ENCODE assay signal across 13 cellular contexts in the genomic region with DNA sequence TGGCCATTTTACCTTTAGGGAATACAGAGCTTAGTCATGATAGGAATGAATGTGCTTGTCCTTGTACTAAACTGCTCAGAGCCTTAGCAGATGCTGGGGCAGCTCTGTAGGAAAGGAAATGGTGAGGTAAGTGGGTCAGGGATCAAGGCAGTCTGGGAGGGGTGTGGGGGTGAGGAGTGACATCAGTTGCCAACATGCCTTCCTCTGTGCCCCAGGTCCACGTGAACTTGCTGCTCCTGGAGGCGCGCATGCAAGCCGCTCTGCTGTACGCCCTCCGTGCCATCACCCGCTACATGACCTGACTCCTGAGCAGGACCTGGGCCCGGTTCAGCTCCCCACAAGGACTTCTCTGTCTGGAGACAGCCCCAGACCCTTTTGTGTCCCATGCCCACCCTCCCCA. TPM values are rescaled to one million over a fixed set of nuclear protein-coding genes. Genes with fewer than 3 reads are reported as not detected.
DNase-seq lines count a peak whose midpoint lies in the region; ATAC-seq, FAIRE-seq and TF ChIP-seq lines count a peak whose summit lies in the region.
"Had no signal": no experiment of that assay in that cellular context is flagged by ENCODE, and none has a peak within 500 bp of the region (broad histone marks: within the 10 kb centered on the region; RNA-seq: fewer than 3 reads in every experiment).

No MANE protein-coding gene starts in this region.

- peaks cover 4% of the 10 kb centered on the region for H3K4me1 Mint-ChIP-seq in astrocyte (ENCODE audit: low read depth, unreplicated experiment)
- H3K4me1 Mint-ChIP-seq in activated naive CD4-positive, alpha-beta T cell treated with anti-CD3 and anti-CD28 coated beads for 36 hours (ENCODE audit: low read depth): no peaks in the 10 kb centered on the region
- peaks cover 8% of the 10 kb centered on the region for H3K4me1 Mint-ChIP-seq in activated CD4-positive, alpha-beta T cell treated with anti-CD3 and anti-CD28 coated beads, Interleukin-2, amount 10 ng/mL, durations not matched to agents 7 days and 5 days

- H3K4me3 Mint-ChIP-seq in astrocyte (ENCODE audit: unreplicated experiment): no peak overlapping the region
- no peak overlapping the region for H3K4me3 Mint-ChIP-seq in activated naive CD4-positive, alpha-beta T cell treated with anti-CD3 and anti-CD28 coated beads for 36 hours
- H3K4me3 Mint-ChIP-seq in activated CD4-positive, alpha-beta T cell treated with anti-CD3 and anti-CD28 coated beads, Interleukin-2, amount 10 ng/mL, durations not matched to agents 7 days and 5 days: no peak overlapping the region

- H3K36me3 ChIP-seq in heart right ventricle: peaks cover 0 to 77% (median 33%) of the 10 kb centered on the region in 9 donors
- peaks cover 58% of the 10 kb centered on the region for H3K36me3 ChIP-seq in right atrium auricular region
- peaks cover 30% of the 10 kb centered on the region for H3K36me3 ChIP-seq in astrocyte (ENCODE audit: insufficient read depth, low read length)
- H3K36me3 ChIP-seq in subcutaneous abdominal adipose tissue (ENCODE audit: control insufficient read depth in 5 of 5, insufficient read depth in 5 of 5, low read length in 5 of 5): peaks cover 6 to 56% (median 35%) of the 10 kb centered on the region in 5 donors

- no peak for FAIRE-seq in astrocyte (lab: Jason Lieb, UNC)

- H3K9ac ChIP-seq in astrocyte (ENCODE audit: low read length) (no peak overlapping the region), subcutaneous abdominal adipose tissue (ENCODE audit: low read length in 5 of 5) (peak overlapping the region in 4 of 5 donors; percentile 21 to 61 (median 40))
- H3K9ac ChIP-seq: BLaER1 had no signal

- H3K9me3 Mint-ChIP-seq in astrocyte (ENCODE audit: unreplicated experiment): no peaks in the 10 kb centered on the region
- no peaks in the 10 kb centered on the region for H3K9me3 Mint-ChIP-seq in activated naive CD4-positive, alpha-beta T cell treated with anti-CD3 and anti-CD28 coated beads for 36 hours
- H3K9me3 Mint-ChIP-seq in activated CD4-positive, alpha-beta T cell treated with anti-CD3 and anti-CD28 coated beads, Interleukin-2, amount 10 ng/mL, durations not matched to agents 7 days and 5 days: no peaks in the 10 kb centered on the region

- ATAC-seq in heart right ventricle (peak in 5 of 8 donors; percentile 24 to 54 (median 28)), left colon (peak; percentile 26)

- H4K20me1 ChIP-seq in astrocyte (ENCODE audit: insufficient read depth, low read length): peaks cover 22% of the 10 kb centered on the region
- H4K20me1 ChIP-seq: BLaER1 had no signal

- POLR2A ChIA-PET in activated CD4-positive, alpha-beta T cell treated with anti-CD3 and anti-CD28 coated beads, Interleukin-2, amount 10 ng/mL, durations not matched to agents 7 days and 5 days (lab: Charles Lee): no interaction called here

- H3K4me1 ChIP-seq in heart right ventricle (peaks cover 0 to 30% (median 0%) of the 10 kb centered on the region in 9 donors), right atrium auricular region (peaks cover 0 to 8% of the 10 kb centered on the region in 2 donors), astrocyte (ENCODE audit: insufficient read depth, low read length) (no peaks in the 10 kb centered on the region), subcutaneous abdominal adipose tissue (ENCODE audit: control insufficient read depth in 5 of 5, insufficient read depth in 5 of 5, low read length in 5 of 5) (peaks cover 14 to 51% (median 46%) of the 10 kb centered on the region in 5 donors)

- CTCF ChIA-PET in activated naive CD4-positive, alpha-beta T cell treated with anti-CD3 and anti-CD28 coated beads for 36 hours (lab: Charles Lee): no interaction called here
- CTCF ChIA-PET in activated CD4-positive, alpha-beta T cell treated with anti-CD3 and anti-CD28 coated beads, Interleukin-2, amount 10 ng/mL, durations not matched to agents 7 days and 5 days (lab: Charles Lee): interaction anchor here (2.5 kb wide), 1 partner anchor 32 kb away, joined by 10 read pairs; no protein-coding TSS in a partner anchor

- peak overlapping the region; percentile 80 for H3K27ac Mint-ChIP-seq in astrocyte (ENCODE audit: unreplicated experiment)
- no peak overlapping the region for H3K27ac Mint-ChIP-seq in activated naive CD4-positive, alpha-beta T cell treated with anti-CD3 and anti-CD28 coated beads for 36 hours
- H3K27ac Mint-ChIP-seq in activated CD4-positive, alpha-beta T cell treated with anti-CD3 and anti-CD28 coated beads, Interleukin-2, amount 10 ng/mL, durations not matched to agents 7 days and 5 days: no peak overlapping the region

- no peaks in the 10 kb centered on the region for H3K27me3 Mint-ChIP-seq in astrocyte (ENCODE audit: low read depth, unreplicated experiment)
- H3K27me3 Mint-ChIP-seq in activated naive CD4-positive, alpha-beta T cell treated with anti-CD3 and anti-CD28 coated beads for 36 hours (ENCODE audit: low read depth): no peaks in the 10 kb centered on the region
- no peaks in the 10 kb centered on the region for H3K27me3 Mint-ChIP-seq in activated CD4-positive, alpha-beta T cell treated with anti-CD3 and anti-CD28 coated beads, Interleukin-2, amount 10 ng/mL, durations not matched to agents 7 days and 5 days

- 86 to 87% methylated on average over 8 of the region's 8 CpGs for WGBS in heart right ventricle, 2 donors

- H3K4me2 ChIP-seq in astrocyte (ENCODE audit: low read length): no peak overlapping the region
- H3K4me2 ChIP-seq: BLaER1 had no signal

- no peaks in the 10 kb centered on the region for H3K9me3 ChIP-seq in heart right ventricle
- H3K9me3 ChIP-seq in right atrium auricular region: no peaks in the 10 kb centered on the region
- no peaks in the 10 kb centered on the region for H3K9me3 ChIP-seq in astrocyte (ENCODE audit: insufficient read depth, low read depth, low read length)
- H3K9me3 ChIP-seq in subcutaneous abdominal adipose tissue (ENCODE audit: control insufficient read depth in 5 of 5, low read length in 5 of 5): no peaks in the 10 kb centered on the region
- H3K9me3 ChIP-seq: BLaER1 had no signal

- no peaks in the 10 kb centered on the region for H3K79me2 ChIP-seq in astrocyte (ENCODE audit: insufficient read depth, low read length)

- intact Hi-C loops in heart right ventricle (cut with DNase I): no loop called here
- intact Hi-C loops in left colon (cut with DNase I, micrococcal nuclease): no loop called here
- intact Hi-C loops in activated naive CD4-positive, alpha-beta T cell treated with anti-CD3 and anti-CD28 coated beads for 36 hours (cut with micrococcal nuclease): no loop called here

- H3K27me3 ChIP-seq in heart right ventricle (no peaks in the 10 kb centered on the region), right atrium auricular region (no peaks in the 10 kb centered on the region), astrocyte (ENCODE audit: insufficient read depth, low read length) (no peaks in the 10 kb centered on the region), subcutaneous abdominal adipose tissue (ENCODE audit: control insufficient read depth in 5 of 5, insufficient read depth in 4 of 5, low read length in 5 of 5) (no peaks in the 10 kb centered on the region)
- H3K27me3 ChIP-seq: BLaER1 had no signal

- peak overlapping the region in 4 of 10 donors; percentile 9 to 64 (median 50) for H3K27ac ChIP-seq in heart right ventricle
- H3K27ac ChIP-seq in right atrium auricular region: peak overlapping the region in 1 of 2 donors; percentile 25
- H3K27ac ChIP-seq in astrocyte (ENCODE audit: low read depth, low read length): no peak overlapping the region
- peak overlapping the region; percentile 89 for H3K27ac ChIP-seq in subcutaneous abdominal adipose tissue (ENCODE audit: low read depth, low read length)
- H3K27ac ChIP-seq: BLaER1 had no signal

- H3K4me3 ChIP-seq in heart right ventricle (no peak overlapping the region), right atrium auricular region (no peak overlapping the region), astrocyte (ENCODE audit: insufficient read depth, low read depth, low read length) (no peak overlapping the region), subcutaneous abdominal adipose tissue (ENCODE audit: low read depth in 1 of 5, low read length in 5 of 5) (peak overlapping the region; percentile 5 to 40 (median 13))
- H3K4me3 ChIP-seq: BLaER1 had no signal

- TF ChIP-seq CTCF in heart right ventricle (IDR thresholded peaks at IDR 0.05) (no peak), right atrium auricular region (IDR thresholded peaks at IDR 0.05) (no peak), astrocyte (IDR thresholded peaks at IDR 0.05; ENCODE audit: insufficient read depth, low read depth, low read length) (no peak)

- H2AFZ ChIP-seq in astrocyte (ENCODE audit: low read depth, low read length): no peak overlapping the region

- peaks cover 37% of the 10 kb centered on the region for H3K36me3 Mint-ChIP-seq in astrocyte (ENCODE audit: low read depth, unreplicated experiment)
- peaks cover 37% of the 10 kb centered on the region for H3K36me3 Mint-ChIP-seq in activated naive CD4-positive, alpha-beta T cell treated with anti-CD3 and anti-CD28 coated beads for 36 hours (ENCODE audit: low read depth)
- H3K36me3 Mint-ChIP-seq in activated CD4-positive, alpha-beta T cell treated with anti-CD3 and anti-CD28 coated beads, Interleukin-2, amount 10 ng/mL, durations not matched to agents 7 days and 5 days (ENCODE audit: low read depth): peaks cover 25% of the 10 kb centered on the region

- DNase-seq in heart right ventricle: no peak
- no peak for DNase-seq in right atrium auricular region (ENCODE audit: low spot score)
- no peak for DNase-seq in astrocyte (ENCODE audit: low read depth)
- no peak for DNase-seq in left colon
- DNase-seq in activated naive CD4-positive, alpha-beta T cell treated with anti-CD3 and anti-CD28 coated beads for 36 hours: no peak
- no peak for DNase-seq in hypothalamus (lab: John Stamatoyannopoulos, UW)
- DNase-seq in activated CD4-positive, alpha-beta T cell treated with anti-CD3 and anti-CD28 coated beads, Interleukin-2, amount 10 ng/mL, durations not matched to agents 7 days and 5 days: no peak
- DNase-seq: GF-D8, NCI-H1436 treated with DMSO at 0.1 percent for 48 hours, NCI-H524, T1000 had no signal

RNA-seq across cellular contexts. Expression of gene SESN2, which starts 21.2 kb away (rescaled TPM):
- total RNA-seq in heart right ventricle (1 to 10 TPM; 1.9 to 6.0 (median 3.6) TPM), right atrium auricular region (1 to 10 TPM; 4.1 to 8.9 TPM), astrocyte (74.6 and 78.3 TPM in 2 replicates), left colon (10 to 100 TPM; 34.7 to 40.3 TPM)
- 1 to 10 TPM; 2.4 to 7.9 TPM for polyA plus RNA-seq in heart right ventricle
- 10 to 100 TPM; 46.2 to 46.9 TPM for total RNA-seq in activated naive CD4-positive, alpha-beta T cell treated with anti-CD3 and anti-CD28 coated beads for 36 hours
- 10 to 100 TPM; 11.7 to 11.8 TPM for total RNA-seq in activated CD4-positive, alpha-beta T cell treated with anti-CD3 and anti-CD28 coated beads, Interleukin-2, amount 10 ng/mL, durations not matched to agents 7 days and 5 days

RNA-seq across cellular contexts. Expression of gene ATP5IF1, which starts 44.6 kb away (rescaled TPM):
- total RNA-seq in heart right ventricle (100 to 1,000 TPM; 255 to 482 (median 420) TPM), right atrium auricular region (100 to 1,000 TPM; 472 to 881 TPM), astrocyte (157 and 160 TPM in 2 replicates), left colon (100 to 1,000 TPM; 251 to 302 TPM)
- 1,000 to 10,000 TPM in 1 of 2 donors, 100 to 1,000 TPM in 1; 311 to 3,942 TPM for polyA plus RNA-seq in heart right ventricle
- 100 to 1,000 TPM; 182 to 185 TPM for total RNA-seq in activated naive CD4-positive, alpha-beta T cell treated with anti-CD3 and anti-CD28 coated beads for 36 hours
- 100 to 1,000 TPM; 172 to 189 TPM for total RNA-seq in activated CD4-positive, alpha-beta T cell treated with anti-CD3 and anti-CD28 coated beads, Interleukin-2, amount 10 ng/mL, durations not matched to agents 7 days and 5 days

RNA-seq across cellular contexts. Expression of gene DNAJC8, which starts 47.7 kb away (rescaled TPM):
- total RNA-seq in heart right ventricle: 10 to 100 TPM; 53.9 to 64.5 (median 58.0) TPM
- 10 to 100 TPM; 39.7 to 74.0 TPM for polyA plus RNA-seq in heart right ventricle
- 10 to 100 TPM; 45.8 to 55.3 TPM for total RNA-seq in right atrium auricular region
- 86.9 and 91.3 TPM in 2 replicates for total RNA-seq in astrocyte
- 10 to 100 TPM; 45.7 to 48.6 TPM for total RNA-seq in left colon
- total RNA-seq in activated naive CD4-positive, alpha-beta T cell treated with anti-CD3 and anti-CD28 coated beads for 36 hours: 100 to 1,000 TPM; 113 to 115 TPM
- total RNA-seq in activated CD4-positive, alpha-beta T cell treated with anti-CD3 and anti-CD28 coated beads, Interleukin-2, amount 10 ng/mL, durations not matched to agents 7 days and 5 days: 100 to 1,000 TPM; 110 to 128 TPM

RNA-seq across cellular contexts. Expression of gene MED18, which starts 48.3 kb away (rescaled TPM):
- total RNA-seq in heart right ventricle: 10 to 100 TPM in 6 of 10 donors, 1 to 10 TPM in 4; 6.5 to 13.9 (median 10.8) TPM
- 10 to 100 TPM; 10.4 to 20.4 TPM for polyA plus RNA-seq in heart right ventricle
- total RNA-seq in right atrium auricular region: 1 to 10 TPM; 5.8 to 6.4 TPM
- 10.4 and 11.6 TPM in 2 replicates for total RNA-seq in astrocyte
- total RNA-seq in left colon: 10 to 100 TPM; 29.1 to 31.6 TPM
- 10 to 100 TPM; 13.2 to 13.3 TPM for total RNA-seq in activated naive CD4-positive, alpha-beta T cell treated with anti-CD3 and anti-CD28 coated beads for 36 hours
- 10 to 100 TPM; 22.7 to 23.7 TPM for total RNA-seq in activated CD4-positive, alpha-beta T cell treated with anti-CD3 and anti-CD28 coated beads, Interleukin-2, amount 10 ng/mL, durations not matched to agents 7 days and 5 days

Comparison
In these comparisons a context has a peak if more than half of its experiments do, and no peak if none do; other contexts are left out.
1. H3K4me3 ChIP-seq: peak in subcutaneous abdominal adipose tissue (5 of 5); none in heart right ventricle (0 of 10), right atrium auricular region (0 of 2) and astrocyte (single experiment).